In genomic region chr3:169764453-169765280, GRCh38 we compare ENCODE assay signal across 8 cellular contexts. TPM values are rescaled to one million over a fixed set of nuclear protein-coding genes. Genes with fewer than 3 reads are reported as not detected.
DNase-seq lines count a peak whose midpoint lies in the region; ATAC-seq and TF ChIP-seq lines count a peak whose summit lies in the region.

Gene TERC, minus strand, starts transcription at chr3:169765060.

- POLR2A ChIA-PET in T-cell (lab: Charles Lee): interaction anchor here (0.7 to 2.8 kb wide), 4 partner anchors 8 to 214 kb away, joined by 3 to 32 read pairs (median 10); partner anchors contain the start of gene MYNN (in 2 of the 2)

- ATAC-seq in HG02588 (IDR thresholded peaks at IDR 0.05; ENCODE audit: unreplicated experiment) (peak; percentile 74), T-cell (replicated peaks in 1 of 4) (peak; percentile 89 to 91 (median 91))

- no peaks in the 10 kb centered on the region for H3K27me3 Mint-ChIP-seq in T-cell

- H3K36me3 ChIP-seq in adrenal gland (replicated peaks in 1 of 2) (no peaks in the 10 kb centered on the region), transverse colon (no peaks in the 10 kb centered on the region)

- H3K4me1 ChIP-seq in adrenal gland (replicated peaks in 1 of 2) (peaks cover 0 to 4% of the 10 kb centered on the region in 2 donors), transverse colon (peaks cover 0 to 10% (median 0%) of the 10 kb centered on the region in 4 donors)

- no peak for TF ChIP-seq EP300 in transverse colon (IDR thresholded peaks at IDR 0.05; ENCODE audit: low read depth)

- TF ChIP-seq POLR2A in GM10847 (IDR thresholded peaks at IDR 0.05; ENCODE audit: extremely low read depth, insufficient read length) (peak; percentile 83), adrenal gland (IDR thresholded peaks at IDR 0.05) (peak; percentile 92 to 96), transverse colon (IDR thresholded peaks at IDR 0.05) (peak; percentile 99)

- in situ Hi-C loops in transverse colon (cut with MboI; ENCODE audit: low pct_ligation_motif_present in 1 of 4, low pct_unique_long_range_greater_than_20kb in 1 of 4, low sequenced_read_pairs in 3 of 4): no loop called here

- H3K27ac Mint-ChIP-seq in T-cell: peak within 1 kb of the TSS; percentile 98

- peak; percentile 99 for DNase-seq in NCI-H1105 (lab: John Stamatoyannopoulos, UW)
- peak; percentile 85 to 95 (median 90) for DNase-seq in T-cell
- DNase-seq in adrenal gland: peak; percentile 86 to 97 (median 90)
- peak; percentile 95 for DNase-seq in cardiac septum (ENCODE audit: low spot score)
- DNase-seq in pons (ENCODE audit: low spot score): peak; percentile 87
- DNase-seq in transverse colon: peak; percentile 95

- H3K9me3 Mint-ChIP-seq in T-cell: peaks cover 0 to 7% (median 2%) of the 10 kb centered on the region in 3 donors

- peaks cover 13 to 29% (median 23%) of the 10 kb centered on the region in 3 donors for H3K4me1 Mint-ChIP-seq in T-cell

- WGBS in adrenal gland, 4 donors: 5 to 31% (median 9%) methylated on average over 19 to 77 of the region's 77 CpGs
- WGBS in transverse colon (ENCODE audit: low coverage in 1 of 2), 2 donors: 1% methylated on average over 58 of the region's 77 CpGs; no CpG with 5 or more reads in 1 of the 2 donors

- H3K4me3 ChIP-seq in adrenal gland (peak within 1 kb of the TSS; percentile 45 to 91 (median 50)), transverse colon (peak within 1 kb of the TSS; percentile 51 to 84 (median 66))

- CTCF ChIA-PET in T-cell (lab: Charles Lee): interaction anchor here (0.6 to 2.4 kb wide), 3 partner anchors 8 to 267 kb away, joined by 5 to 10 read pairs (median 7); partner anchors contain the start of gene MYNN (in 1 of the 2)

- no peaks in the 10 kb centered on the region for H3K36me3 Mint-ChIP-seq in T-cell

- H3K27ac ChIP-seq in adrenal gland: peak within 1 kb of the TSS; percentile 62 to 98 (median 92)
- H3K27ac ChIP-seq in transverse colon: peak within 1 kb of the TSS; percentile 95 to 99 (median 96)

- no peaks in the 10 kb centered on the region for H3K27me3 ChIP-seq in adrenal gland
- H3K27me3 ChIP-seq in transverse colon: no peaks in the 10 kb centered on the region

- TF ChIP-seq CTCF in adrenal gland (IDR thresholded peaks at IDR 0.05) (no peak), transverse colon (IDR thresholded peaks at IDR 0.05) (peak in 1 of 5 experiments; percentile 8)

- intact Hi-C loops in adrenal gland (cut with DNase I) (no loop called here), cardiac septum (cut with DNase I) (loop anchor here (5.0 to 10.0 kb wide), 2 partner anchors 203 to 590 kb away; partner anchors contain the start of genes SEC62 and SKIL), transverse colon (cut with DNase I; ENCODE audit: low total_unique reads) (no loop called here)

- H3K9me3 ChIP-seq in adrenal gland (replicated peaks in 1 of 3): no peaks in the 10 kb centered on the region
- no peaks in the 10 kb centered on the region for H3K9me3 ChIP-seq in transverse colon

- peak within 1 kb of the TSS; percentile 92 to 97 (median 95) for H3K4me3 Mint-ChIP-seq in T-cell

RNA-seq across cellular contexts. Expression of gene TERC, which starts in this region (rescaled TPM):
- total RNA-seq in T-cell (10 to 100 TPM; 10.3 to 22.4 (median 12.8) TPM), adrenal gland (100 to 1,000 TPM in 1 of 8 donors, 10 to 100 TPM in 3, 1 to 10 TPM in 4; 1.4 to 200 (median 20.0) TPM), cardiac septum (0.86 TPM), transverse colon (100 to 1,000 TPM; 221 to 276 (median 247) TPM)
- not detected for polyA plus RNA-seq in adrenal gland

Comparison
In these comparisons a context has a peak if more than half of its experiments do, and no peak if none do; other contexts are left out.
1. Peak in every context shown above with its lines: DNase-seq, ATAC-seq, H3K4me3 ChIP-seq and H3K27ac ChIP-seq.
2. Peak in DNase-seq in cardiac septum; RNA of the gene not detected or under 1 TPM.